20 cellular contexts compared by ENCODE assay signal in genomic region chr4:117660668-117661067, GRCh38.
"Had no signal": no experiment of that assay in that cellular context is flagged by ENCODE, and none has a peak within 500 bp of the region (broad histone marks: within the 10 kb centered on the region; RNA-seq: fewer than 3 reads in every experiment).

No MANE protein-coding gene starts in this region.

- H3K36me3 Mint-ChIP-seq: naive B cell had no signal

- H3K27ac Mint-ChIP-seq: naive B cell, nephron, progenitor cell of endocrine pancreas had no signal

- H3K27me3 Mint-ChIP-seq: naive B cell, progenitor cell of endocrine pancreas had no signal

- H3K36me3 ChIP-seq: heart left ventricle, pancreas had no signal

- H3K4me1 Mint-ChIP-seq: naive B cell, nephron had no signal

- ATAC-seq: esophagus mucosa, heart left ventricle, left lobe of liver, pancreas, right cardiac atrium had no signal

- H3K4me3 ChIP-seq: dorsolateral prefrontal cortex, heart left ventricle, pancreas, smooth muscle cell had no signal

- H3K27ac ChIP-seq: dorsolateral prefrontal cortex, heart left ventricle, pancreas had no signal

- DNase-seq: cortex of kidney; dorsolateral prefrontal cortex; effector CD8-positive, alpha-beta T cell; heart left ventricle; hippocampal formation; kidney glomerular epithelial cell; mammary epithelial cell; midbrain; naive B cell; occipital lobe; pancreas; right cardiac atrium; stimulated activated CD4-positive, alpha-beta T cell treated with anti-CD3 and anti-CD28 coated beads, Interleukin-2, amount 100 ng/mL, for 48 hours; stimulated activated naive CD4-positive, alpha-beta T cell treated with Interleukin-2 at 50 U/mL for 16 hours; trophoblast cell had no signal

- H3K9me3 ChIP-seq: heart left ventricle, pancreas had no signal

- H3K4me3 Mint-ChIP-seq: naive B cell, nephron had no signal
